Comparison of ENCODE assay signal across 14 cellular contexts in genomic region chr3:69741057-69741830, GRCh38. TPM values are rescaled to one million over a fixed set of nuclear protein-coding genes. Genes with fewer than 3 reads are reported as not detected.
A peak's percentile ranks its signal among the peaks of the same experiment; 100 is the strongest.
DNase-seq lines count a peak whose midpoint lies in the region; ATAC-seq and TF ChIP-seq lines count a peak whose summit lies in the region.
"Had no signal": no experiment of that assay in that cellular context is flagged by ENCODE, and none has a peak within 500 bp of the region (broad histone marks: within the 10 kb centered on the region; RNA-seq: fewer than 3 reads in every experiment).

No MANE protein-coding gene starts in this region.

- peak overlapping the region in 4 of 10 experiments; percentile 72 to 96 (median 88); a peak in 7 of 20 replicates for H3K4me3 ChIP-seq in BLaER1 treated with 17β-estradiol and CSF1 and Interleukin-3, amounts not matched to agents 10 nM and 100 nM
- H3K4me3 ChIP-seq in hepatocyte (no peak overlapping the region), skeletal muscle satellite cell (ENCODE audit: low read length) (no peak overlapping the region), aorta (ENCODE audit: low read length in 2 of 2) (no peak overlapping the region)

- H3K4me1 Mint-ChIP-seq in activated T-helper 1 cell treated with anti-CD3 and anti-CD28 coated beads, Interleukin-12 subunit alpha, Interleukin-12 subunit beta, Interleukin-2, Interleukin-4 antibody, amounts not matched to agents 30 ng/mL and 10 ng/mL and 1 ng/mL, durations not matched to agents 14 hours and 24 hours and 36 hours (ENCODE audit: low read depth) = peaks cover 9% of the 10 kb centered on the region

- no peak for TF ChIP-seq CTCF in hepatocyte (IDR thresholded peaks at IDR 0.05; ENCODE audit: poor library complexity)

- H3K4me1 ChIP-seq in BLaER1 treated with 17β-estradiol and CSF1 and Interleukin-3, amounts not matched to agents 10 nM and 100 nM = peaks cover 22 to 78% (median 25%) of the 10 kb centered on the region in 10 experiments
- peaks cover 9% of the 10 kb centered on the region for H3K4me1 ChIP-seq in hepatocyte (ENCODE audit: insufficient read depth)
- peaks cover 20% of the 10 kb centered on the region for H3K4me1 ChIP-seq in skeletal muscle satellite cell (ENCODE audit: control insufficient read depth, insufficient read depth, low read length)
- H3K4me1 ChIP-seq in aorta (ENCODE audit: control insufficient read depth in 1 of 2, insufficient read depth in 2 of 2, low read length in 2 of 2) = peaks cover 0 to 6% of the 10 kb centered on the region in 2 donors
- H3K4me1 ChIP-seq: BE2C had no signal

- intact Hi-C loops in activated T-helper 1 cell treated with anti-CD3 and anti-CD28 coated beads, Interleukin-12 subunit alpha, Interleukin-12 subunit beta, Interleukin-2, Interleukin-4 antibody, amounts not matched to agents 30 ng/mL and 10 ng/mL and 1 ng/mL, durations not matched to agents 14 hours and 24 hours and 36 hours (cut with micrococcal nuclease) = no loop called here
- intact Hi-C loops in aorta (cut with DNase I) = loop anchor here in 1 of 2 donors (5.0 kb wide), 1 partner anchor 46 kb away; no protein-coding TSS in a partner anchor

- H3K79me2 ChIP-seq in hepatocyte = peaks cover 8% of the 10 kb centered on the region

- H3K9me3 Mint-ChIP-seq in activated T-helper 1 cell treated with anti-CD3 and anti-CD28 coated beads, Interleukin-12 subunit alpha, Interleukin-12 subunit beta, Interleukin-2, Interleukin-4 antibody, amounts not matched to agents 30 ng/mL and 10 ng/mL and 1 ng/mL, durations not matched to agents 14 hours and 24 hours and 36 hours = no peaks in the 10 kb centered on the region
- H3K9me3 Mint-ChIP-seq: natural killer cell treated with Interleukin-12 subunit alpha and Interleukin-12 subunit beta and Interleukin-15 and Interleukin-18, amount 100 ng/mL, for 72 hours had no signal

- no peak for ATAC-seq in GM19035 (IDR thresholded peaks at IDR 0.05; ENCODE audit: unreplicated experiment)
- ATAC-seq in aorta (ENCODE audit: low FRiP score) = no peak
- no peak for ATAC-seq in GM19455 (IDR thresholded peaks at IDR 0.05; ENCODE audit: unreplicated experiment)
- ATAC-seq: natural killer cell treated with Interleukin-12 subunit alpha and Interleukin-12 subunit beta and Interleukin-15 and Interleukin-18, amount 100 ng/mL, for 72 hours had no signal

- H3K27me3 ChIP-seq in BLaER1 treated with 17β-estradiol and CSF1 and Interleukin-3, amounts not matched to agents 10 nM and 100 nM = peaks cover 0 to 30% (median 18%) of the 10 kb centered on the region in 11 experiments; a peak in 19 of 22 replicates
- no peaks in the 10 kb centered on the region for H3K27me3 ChIP-seq in hepatocyte
- H3K27me3 ChIP-seq in skeletal muscle satellite cell (ENCODE audit: control insufficient read depth, insufficient read depth, low read length) = no peaks in the 10 kb centered on the region
- no peaks in the 10 kb centered on the region for H3K27me3 ChIP-seq in aorta (ENCODE audit: control insufficient read depth in 1 of 2, insufficient read depth in 2 of 2, low read length in 1 of 2)
- H3K27me3 ChIP-seq: BE2C had no signal

- no peaks in the 10 kb centered on the region for H3K36me3 Mint-ChIP-seq in activated T-helper 1 cell treated with anti-CD3 and anti-CD28 coated beads, Interleukin-12 subunit alpha, Interleukin-12 subunit beta, Interleukin-2, Interleukin-4 antibody, amounts not matched to agents 30 ng/mL and 10 ng/mL and 1 ng/mL, durations not matched to agents 14 hours and 24 hours and 36 hours (ENCODE audit: low read depth)
- H3K36me3 Mint-ChIP-seq: natural killer cell treated with Interleukin-12 subunit alpha and Interleukin-12 subunit beta and Interleukin-15 and Interleukin-18, amount 100 ng/mL, for 72 hours had no signal

- H3K36me3 ChIP-seq in BLaER1 treated with 17β-estradiol and CSF1 and Interleukin-3, amounts not matched to agents 10 nM and 100 nM = no peaks in the 10 kb centered on the region
- H3K36me3 ChIP-seq in hepatocyte (replicated peaks; ENCODE audit: insufficient read depth, low read depth) (no peaks in the 10 kb centered on the region), skeletal muscle satellite cell (ENCODE audit: insufficient read depth, low read length) (no peaks in the 10 kb centered on the region), aorta (ENCODE audit: control insufficient read depth in 1 of 2, insufficient read depth in 2 of 2, low read length in 1 of 2) (no peaks in the 10 kb centered on the region)
- H3K36me3 ChIP-seq: BE2C had no signal

- H3K27ac ChIP-seq in BLaER1 treated with 17β-estradiol and CSF1 and Interleukin-3, amounts not matched to agents 10 nM and 100 nM = peak overlapping the region in 1 of 11 experiments; percentile 76; a peak in 1 of 22 replicates
- H3K27ac ChIP-seq in hepatocyte = no peak overlapping the region
- no peak overlapping the region for H3K27ac ChIP-seq in aorta (ENCODE audit: low read depth in 1 of 2, low read length in 2 of 2)

- peak overlapping the region; percentile 55 for H3K4me3 Mint-ChIP-seq in activated T-helper 1 cell treated with anti-CD3 and anti-CD28 coated beads, Interleukin-12 subunit alpha, Interleukin-12 subunit beta, Interleukin-2, Interleukin-4 antibody, amounts not matched to agents 30 ng/mL and 10 ng/mL and 1 ng/mL, durations not matched to agents 14 hours and 24 hours and 36 hours

- 92% methylated on average over 14 of the region's 14 CpGs for WGBS in hepatocyte (ENCODE audit: low lambda C conversion rate, missing lambda C conversion rate)
- 93% methylated on average over 14 of the region's 14 CpGs for WGBS in aorta, 2 donors

- no peak overlapping the region for H2AFZ ChIP-seq in hepatocyte

- peaks cover 42% of the 10 kb centered on the region for H3K27me3 Mint-ChIP-seq in activated T-helper 1 cell treated with anti-CD3 and anti-CD28 coated beads, Interleukin-12 subunit alpha, Interleukin-12 subunit beta, Interleukin-2, Interleukin-4 antibody, amounts not matched to agents 30 ng/mL and 10 ng/mL and 1 ng/mL, durations not matched to agents 14 hours and 24 hours and 36 hours (ENCODE audit: insufficient read depth)

- no peak for DNase-seq in activated T-helper 1 cell treated with anti-CD3 and anti-CD28 coated beads, Interleukin-12 subunit alpha, Interleukin-12 subunit beta, Interleukin-2, Interleukin-4 antibody, amounts not matched to agents 30 ng/mL and 10 ng/mL and 1 ng/mL, durations not matched to agents 14 hours and 24 hours and 36 hours (ENCODE audit: low spot score)
- DNase-seq in hepatocyte (ENCODE audit: low spot score) = no peak
- no peak for DNase-seq in aorta
- no peak for DNase-seq in HK-2 (ENCODE audit: unreplicated experiment)
- DNase-seq: activated CD4-positive, alpha-beta T cell treated with anti-CD3 and anti-CD28 coated beads, Interleukin-2, amount 50 U/mL, for 48 hours; BE2C; cerebellar nuclear complex; stimulated activated CD4-positive, alpha-beta T cell treated with anti-CD3 and anti-CD28 coated beads, Interleukin-15, amount 100 ng/mL, for 24 hours; stimulated activated CD8-positive, alpha-beta memory T cell treated with anti-CD3 and anti-CD28 coated beads, Interleukin-4, amount 100 ng/mL, for 48 hours had no signal

- H3K9ac ChIP-seq in BLaER1 treated with 17β-estradiol and CSF1 and Interleukin-3, amounts not matched to agents 10 nM and 100 nM = peak overlapping the region in 3 of 11 experiments; percentile 84 to 87 (median 86); a peak in 5 of 22 replicates
- no peak overlapping the region for H3K9ac ChIP-seq in skeletal muscle satellite cell (ENCODE audit: low read depth, low read length)

- no peaks in the 10 kb centered on the region for H3K9me2 ChIP-seq in hepatocyte (replicated peaks; ENCODE audit: insufficient read depth)

- H3K4me2 ChIP-seq in BLaER1 treated with 17β-estradiol and CSF1 and Interleukin-3, amounts not matched to agents 10 nM and 100 nM = peak overlapping the region in 7 of 11 experiments; percentile 91 to 99 (median 96); a peak in 11 of 22 replicates
- H3K4me2 ChIP-seq in hepatocyte = peak overlapping the region; percentile 98
- peak overlapping the region; percentile 94 for H3K4me2 ChIP-seq in skeletal muscle satellite cell (ENCODE audit: low read length)

- no peaks in the 10 kb centered on the region for H3K9me3 ChIP-seq in BLaER1 treated with 17β-estradiol and CSF1 and Interleukin-3, amounts not matched to agents 10 nM and 100 nM (replicated peaks in 1 of 11)
- H3K9me3 ChIP-seq in hepatocyte (ENCODE audit: low read depth) (no peaks in the 10 kb centered on the region), skeletal muscle satellite cell (replicated peaks; ENCODE audit: low read length) (no peaks in the 10 kb centered on the region), aorta (ENCODE audit: control insufficient read depth, low read length) (no peaks in the 10 kb centered on the region)
- H3K9me3 ChIP-seq: BE2C had no signal

- H3K27ac Mint-ChIP-seq in activated T-helper 1 cell treated with anti-CD3 and anti-CD28 coated beads, Interleukin-12 subunit alpha, Interleukin-12 subunit beta, Interleukin-2, Interleukin-4 antibody, amounts not matched to agents 30 ng/mL and 10 ng/mL and 1 ng/mL, durations not matched to agents 14 hours and 24 hours and 36 hours = no peak overlapping the region
- H3K27ac Mint-ChIP-seq: natural killer cell treated with Interleukin-12 subunit alpha and Interleukin-12 subunit beta and Interleukin-15 and Interleukin-18, amount 100 ng/mL, for 72 hours had no signal

- H4K20me1 ChIP-seq in BLaER1 treated with 17β-estradiol and CSF1 and Interleukin-3, amounts not matched to agents 10 nM and 100 nM = peaks cover 0 to 16% (median 0%) of the 10 kb centered on the region in 11 experiments; a peak in 3 of 22 replicates
- no peaks in the 10 kb centered on the region for H4K20me1 ChIP-seq in hepatocyte (ENCODE audit: insufficient read depth, poor library complexity, severe bottlenecking)

RNA-seq across cellular contexts. Expression of gene MITF, which starts 2.0 kb away (rescaled TPM):
- 0.54 TPM in 1 of 2 replicates, not detected in the other for total RNA-seq in activated T-helper 1 cell treated with anti-CD3 and anti-CD28 coated beads, Interleukin-12 subunit alpha, Interleukin-12 subunit beta, Interleukin-2, Interleukin-4 antibody, amounts not matched to agents 30 ng/mL and 10 ng/mL and 1 ng/mL, durations not matched to agents 14 hours and 24 hours and 36 hours
- total RNA-seq in hepatocyte (7.1 and 7.7 TPM in 2 replicates), aorta (10 to 100 TPM; 28.4 to 30.5 TPM)
- polyA plus RNA-seq in hepatocyte (14.2 and 14.5 TPM in 2 replicates), aorta (1 to 10 TPM; 4.1 to 6.5 TPM)
- 4.2 and 6.3 TPM in 2 replicates for total RNA-seq in skeletal muscle satellite cell (2012; rRNA removed)
